In the genomic region with DNA sequence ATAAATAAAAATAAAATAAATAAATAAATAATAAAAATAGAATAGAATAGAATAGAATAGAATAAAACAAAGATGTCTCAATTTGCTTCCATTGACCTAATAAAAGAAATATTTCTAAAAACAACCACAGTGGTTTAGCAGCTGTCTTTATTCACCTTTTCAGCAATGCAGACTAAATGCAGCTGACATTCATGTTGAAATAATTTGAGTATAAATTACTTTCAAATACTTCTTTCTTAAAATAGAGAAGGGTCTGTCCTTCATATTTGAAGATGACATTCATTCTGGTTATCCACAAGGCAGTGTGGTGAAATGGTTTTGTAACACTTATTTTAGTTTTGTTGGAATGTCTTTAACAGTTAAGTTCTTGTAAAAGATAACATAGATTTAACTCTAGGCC, we compare ENCODE assay signal across 34 cellular contexts.
"Had no signal": no experiment of that assay in that cellular context is flagged by ENCODE, and none has a peak within 500 bp of the region (broad histone marks: within the 10 kb centered on the region; RNA-seq: fewer than 3 reads in every experiment).

No MANE protein-coding gene starts in this region.

- H3K9me3 ChIP-seq: body of pancreas, esophagus muscularis mucosa, gastroesophageal sphincter, heart right ventricle had no signal

- H3K27ac Mint-ChIP-seq: activated CD8-positive, alpha-beta T cell treated with anti-CD3 and anti-CD28 coated beads for 36 hours; activated naive CD8-positive, alpha-beta T cell; activated T-helper 17 cell treated with anti-CD3 and anti-CD28 coated beads, Interleukin-2, amount 50 U/mL, for 72 hours; dendritic cell treated with granulocyte-macrophage colony-stimulating factor and Interleukin-4, amounts not matched to agents 40 ng/mL and 50 ng/mL, for 4 days; endodermal cell; T-helper 17 cell; T-helper 2 cell treated with Interferon-gamma antibody and Interleukin-4, amounts not matched to agents 5 μg/mL and 100 μg/mL, for 36 hours had no signal

- H3K4me1 ChIP-seq: body of pancreas, esophagus muscularis mucosa, foreskin keratinocyte, gastroesophageal sphincter had no signal

- H3K36me3 ChIP-seq: esophagus muscularis mucosa, gastroesophageal sphincter, heart right ventricle, WERI-Rb-1 had no signal

- H3K4me3 Mint-ChIP-seq: activated CD8-positive, alpha-beta T cell treated with anti-CD3 and anti-CD28 coated beads for 36 hours; activated naive CD8-positive, alpha-beta T cell; activated T-cell treated with anti-CD3 and anti-CD28 coated beads, Interleukin-2, amount 50 U/mL, for 4 hours; activated T-helper 17 cell treated with anti-CD3 and anti-CD28 coated beads, Interleukin-2, amount 50 U/mL, for 72 hours; dendritic cell treated with granulocyte-macrophage colony-stimulating factor and Interleukin-4, amounts not matched to agents 40 ng/mL and 50 ng/mL, for 4 days; endodermal cell; T-helper 17 cell; T-helper 2 cell treated with Interferon-gamma antibody and Interleukin-4, amounts not matched to agents 5 μg/mL and 100 μg/mL, for 36 hours had no signal

- DNase-seq: activated CD4-positive, alpha-beta T cell treated with anti-CD3 and anti-CD28 coated beads for 1 hour; activated CD4-positive, alpha-beta T cell treated with anti-CD3 and anti-CD28 coated beads for 4 hours; activated CD4-positive, alpha-beta T cell treated with anti-CD3 and anti-CD28 coated beads, Interleukin-2, amount 50 U/mL, for 1 hour; activated CD4-positive, alpha-beta T cell treated with anti-CD3 and anti-CD28 coated beads, Interleukin-2, amount 50 U/mL, for 48 hours; activated CD4-positive, CD25-positive, alpha-beta regulatory T cell; activated CD8-positive, alpha-beta memory T cell treated with anti-CD3 and anti-CD28 coated beads for 24 hours; activated CD8-positive, alpha-beta T cell treated with anti-CD3 and anti-CD28 coated beads for 36 hours; activated effector memory CD4-positive, alpha-beta T cell treated with Interleukin-2 at 50 U/mL for 16 hours; activated gamma-delta T cell treated with Interleukin-2 at 50 U/mL for 16 hours; activated naive CD4-positive, alpha-beta T cell treated with anti-CD3 and anti-CD28 coated beads, Interleukin-2, amount 50 U/mL, for 16 hours; activated naive CD4-positive, alpha-beta T cell treated with Interleukin-2 at 50 U/mL for 16 hours; activated T-cell treated with anti-CD3 and anti-CD28 coated beads, Interleukin-2, amount 50 U/mL, for 4 hours; amygdala; aorta; body of pancreas; caudate nucleus; dorsolateral prefrontal cortex; effector memory CD4-positive, alpha-beta T cell; endodermal cell; erythroblast; foreskin keratinocyte; heart right ventricle; T-helper 1 cell; T-helper 17 cell; T1000; WERI-Rb-1 had no signal

- H3K36me3 Mint-ChIP-seq: activated naive CD8-positive, alpha-beta T cell had no signal

- H3K9me3 Mint-ChIP-seq: activated CD8-positive, alpha-beta T cell treated with anti-CD3 and anti-CD28 coated beads for 36 hours; activated T-cell treated with anti-CD3 and anti-CD28 coated beads, Interleukin-2, amount 50 U/mL, for 4 hours; activated T-helper 17 cell treated with anti-CD3 and anti-CD28 coated beads, Interleukin-2, amount 50 U/mL, for 72 hours; endodermal cell; T-helper 2 cell treated with Interferon-gamma antibody and Interleukin-4, amounts not matched to agents 5 μg/mL and 100 μg/mL, for 36 hours had no signal

- H3K27ac ChIP-seq: body of pancreas, coronary artery, dorsolateral prefrontal cortex, esophagus muscularis mucosa, foreskin keratinocyte, gastroesophageal sphincter, hepatocyte, WERI-Rb-1 had no signal

- H3K27me3 Mint-ChIP-seq: activated T-helper 17 cell treated with anti-CD3 and anti-CD28 coated beads, Interleukin-2, amount 50 U/mL, for 72 hours; dendritic cell treated with granulocyte-macrophage colony-stimulating factor and Interleukin-4, amounts not matched to agents 40 ng/mL and 50 ng/mL, for 4 days; T-helper 17 cell had no signal

- ATAC-seq: activated CD8-positive, alpha-beta T cell treated with anti-CD3 and anti-CD28 coated beads for 36 hours; activated T-cell treated with anti-CD3 and anti-CD28 coated beads, Interleukin-2, amount 50 U/mL, for 4 hours; activated T-helper 17 cell treated with anti-CD3 and anti-CD28 coated beads, Interleukin-2, amount 50 U/mL, for 72 hours; body of pancreas; foreskin keratinocyte; gastroesophageal sphincter; heart right ventricle; T-helper 17 cell had no signal

- H3K4me3 ChIP-seq: body of pancreas, coronary artery, dorsolateral prefrontal cortex, esophagus muscularis mucosa, gastroesophageal sphincter, heart right ventricle, hepatocyte had no signal

- H3K4me1 Mint-ChIP-seq: activated T-helper 17 cell treated with anti-CD3 and anti-CD28 coated beads, Interleukin-2, amount 50 U/mL, for 72 hours; T-helper 17 cell had no signal

- H3K27me3 ChIP-seq: body of pancreas, dorsolateral prefrontal cortex, esophagus muscularis mucosa, foreskin keratinocyte, gastroesophageal sphincter, heart right ventricle, hepatocyte had no signal
